In the genomic region with DNA sequence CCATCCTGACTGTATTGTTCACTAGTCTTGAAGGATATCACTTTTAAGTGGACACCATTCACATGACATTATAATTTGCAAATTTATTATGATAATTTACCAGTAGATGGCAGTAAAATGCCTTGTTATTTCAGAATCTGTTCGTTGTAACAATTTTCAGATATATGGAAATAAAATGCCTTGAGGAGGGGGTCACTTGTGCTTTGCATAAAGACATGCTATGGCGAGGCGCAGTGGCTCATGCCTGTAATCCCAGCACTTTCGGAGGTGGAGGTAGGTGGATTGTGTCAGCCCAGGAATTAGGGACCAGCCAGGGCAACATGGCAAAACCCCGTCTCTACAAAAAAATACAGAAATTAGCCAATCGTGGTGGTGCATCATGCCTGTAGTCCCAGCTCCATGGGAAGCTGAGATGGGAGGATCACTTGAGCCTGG, we compare ENCODE assay signal across 8 cellular contexts. TPM values are rescaled to one million over a fixed set of nuclear protein-coding genes. Genes with fewer than 3 reads are reported as not detected.
DNase-seq lines count a peak whose midpoint lies in the region; ATAC-seq, FAIRE-seq and TF ChIP-seq lines count a peak whose summit lies in the region.

No MANE protein-coding gene starts in this region.

- no peaks in the 10 kb centered on the region for H3K4me1 Mint-ChIP-seq in GM23338

- no peak overlapping the region for H2AFZ ChIP-seq in GM23338
- H2AFZ ChIP-seq in mesenchymal stem cell (ENCODE audit: low read depth, low read length), result no peak overlapping the region

- H2BK15ac ChIP-seq in mesenchymal stem cell (ENCODE audit: low read depth, poor library complexity, severe bottlenecking), result no peak overlapping the region

- TF ChIP-seq POLR2A in lower leg skin (IDR thresholded peaks at IDR 0.05), result no peak

- H4K20me1 ChIP-seq in GM23338 (replicated peaks; ENCODE audit: insufficient read depth), result no peaks in the 10 kb centered on the region

- peaks cover 10% of the 10 kb centered on the region for H3K9me3 Mint-ChIP-seq in GM23338

- H3K27ac ChIP-seq in GM23338 (ENCODE audit: low read depth) (no peak overlapping the region), mesenchymal stem cell (ENCODE audit: low read length, poor library complexity, severe bottlenecking) (no peak overlapping the region)

- no peak overlapping the region for H3K18ac ChIP-seq in mesenchymal stem cell (ENCODE audit: low read depth in 1 of 2, low read length in 2 of 2)

- no peak overlapping the region for H4K8ac ChIP-seq in mesenchymal stem cell (ENCODE audit: low read length)

- H3K14ac ChIP-seq in mesenchymal stem cell (ENCODE audit: low read length in 2 of 2), result no peak overlapping the region

- no peak overlapping the region for H2BK12ac ChIP-seq in mesenchymal stem cell (ENCODE audit: low read length in 2 of 2)

- no peaks in the 10 kb centered on the region for H3K9me2 ChIP-seq in GM23338 (ENCODE audit: insufficient read depth)

- ATAC-seq in GM23338, result no peak
- no peak for ATAC-seq in HG03571 (IDR thresholded peaks at IDR 0.05; ENCODE audit: unreplicated experiment)

- no peaks in the 10 kb centered on the region for H3K79me2 ChIP-seq in GM23338 (replicated peaks; ENCODE audit: insufficient read depth)

- H2AK5ac ChIP-seq in mesenchymal stem cell (ENCODE audit: low read length, severe bottlenecking), result no peak overlapping the region

- no peak overlapping the region for H2BK120ac ChIP-seq in mesenchymal stem cell (ENCODE audit: low read depth, low read length)

- H3K4me3 Mint-ChIP-seq in GM23338, result no peak overlapping the region

- intact Hi-C loops in lower leg skin (cut with DNase I; ENCODE audit: low total_unique reads), result no loop called here

- no peak overlapping the region for H2BK5ac ChIP-seq in mesenchymal stem cell (ENCODE audit: low read depth, low read length, poor library complexity, severe bottlenecking)

- H3K4me2 ChIP-seq in GM23338 (no peak overlapping the region), mesenchymal stem cell (ENCODE audit: low read length, poor library complexity, severe bottlenecking) (no peak overlapping the region)

- H4K91ac ChIP-seq in mesenchymal stem cell (ENCODE audit: low read length), result no peak overlapping the region

- 0 out of 2 replicates have a peak, but pooled peaks cover 7% of the 10 kb centered on the region for H3K36me3 ChIP-seq in GM23338 (ENCODE audit: insufficient read depth)
- no peaks in the 10 kb centered on the region for H3K36me3 ChIP-seq in bronchial epithelial cell (ENCODE audit: control insufficient read depth, insufficient read depth, low read length)
- H3K36me3 ChIP-seq in mesenchymal stem cell (ENCODE audit: control insufficient read depth in 1 of 2, insufficient read depth in 2 of 2, low read depth in 1 of 2, low read length in 2 of 2), result no peaks in the 10 kb centered on the region

- no peaks in the 10 kb centered on the region for H3K79me1 ChIP-seq in mesenchymal stem cell (replicated peaks; ENCODE audit: low read length, poor library complexity, severe bottlenecking)

- DNase-seq in AML-193 (lab: John Stamatoyannopoulos, UW) (peak; percentile 44 to 59), GM23338 (ENCODE audit: low spot score) (peak; percentile 53), NCI-H345 treated with DMSO at 0.1 percent for 48 hours (lab: John Stamatoyannopoulos, UW; ENCODE audit: unreplicated experiment) (peak; percentile 32), bronchial epithelial cell (ENCODE audit: low read depth) (peak; percentile 54), mesenchymal stem cell (peak; percentile 55), lower leg skin (ENCODE audit: low spot score in 2 of 2) (no peak), globus pallidus (ENCODE audit: low spot score) (no peak)

- WGBS in mesenchymal stem cell, result 76% methylated on average over 6 of the region's 6 CpGs
- 15% methylated on average over 6 of the region's 6 CpGs for WGBS in lower leg skin, 2 donors

- no peaks in the 10 kb centered on the region for H3F3A ChIP-seq in GM23338 (replicated peaks; ENCODE audit: low read depth)

- no peak overlapping the region for H3K4me3 ChIP-seq in GM23338
- no peak overlapping the region for H3K4me3 ChIP-seq in bronchial epithelial cell (ENCODE audit: low read depth, low read length)
- H3K4me3 ChIP-seq in mesenchymal stem cell (ENCODE audit: insufficient read depth in 1 of 2, low read depth in 1 of 2, low read length in 2 of 2), result peak overlapping the region in 1 of 2 experiments; percentile 60
- H3K4me3 ChIP-seq in lower leg skin (ENCODE audit: low read depth, poor library complexity, severe bottlenecking), result no peak overlapping the region

- H3K4ac ChIP-seq in mesenchymal stem cell (ENCODE audit: low read depth in 1 of 2, low read length in 2 of 2), result no peak overlapping the region

- peak; percentile 39 to 48; a peak in 3 of 4 replicates for TF ChIP-seq CTCF in GM23338 (conservative IDR thresholded peaks at IDR 0.05; ENCODE audit: low read depth in 2 of 2)
- peak; percentile 14 for TF ChIP-seq CTCF in bronchial epithelial cell (IDR thresholded peaks at IDR 0.05; ENCODE audit: insufficient read depth, low read length, severe bottlenecking)
- no peak for TF ChIP-seq CTCF in lower leg skin (IDR thresholded peaks at IDR 0.05)

- no peaks in the 10 kb centered on the region for H3K36me3 Mint-ChIP-seq in GM23338 (ENCODE audit: low read depth)

- H3K23ac ChIP-seq in mesenchymal stem cell (ENCODE audit: low read length in 2 of 2), result no peak overlapping the region

- no peaks in the 10 kb centered on the region for H3K27me3 ChIP-seq in GM23338 (ENCODE audit: insufficient read depth)
- H3K27me3 ChIP-seq in bronchial epithelial cell (ENCODE audit: control insufficient read depth, insufficient read depth, low read length), result peaks cover 6% of the 10 kb centered on the region
- peaks cover 11 to 15% of the 10 kb centered on the region in 2 experiments for H3K27me3 ChIP-seq in mesenchymal stem cell (ENCODE audit: control insufficient read depth in 1 of 2, insufficient read depth in 1 of 2, low read length in 2 of 2)

- no peak for FAIRE-seq in bronchial epithelial cell (lab: Jason Lieb, UNC)

- no peaks in the 10 kb centered on the region for H3K9me3 ChIP-seq in mesenchymal stem cell (ENCODE audit: control insufficient read depth, low read length)

- H3K4me1 ChIP-seq in GM23338 (ENCODE audit: insufficient read depth) (no peaks in the 10 kb centered on the region), mesenchymal stem cell (ENCODE audit: control insufficient read depth, insufficient read depth, low read depth, low read length) (peaks cover 2% of the 10 kb centered on the region)

- peak overlapping the region; percentile 60 for H3K9ac ChIP-seq in mesenchymal stem cell (ENCODE audit: low read length)

- peaks cover 2% of the 10 kb centered on the region for H3K27me3 Mint-ChIP-seq in GM23338 (ENCODE audit: insufficient read depth, low read depth, poor library complexity)

- peak overlapping the region; percentile 72; the same call in 1 of the 2 replicates for H3K27ac Mint-ChIP-seq in GM23338

TF ChIP-seq in GM23338, 12 proteins besides CTCF, POLR2A, EP300 and RAD21 (continues in another document):
- no peak for TF ChIP-seq NANOG (IDR thresholded peaks at IDR 0.05; ENCODE audit: borderline replicate concordance)
- no peak for TF ChIP-seq ZNF114 (CRISPR knock-in tag; IDR thresholded peaks at IDR 0.05)
- no peak for TF ChIP-seq EZH2 (IDR thresholded peaks at IDR 0.05; ENCODE audit: low read depth, unreplicated experiment)
- no peak for TF ChIP-seq ZNF331 (CRISPR knock-in tag; IDR thresholded peaks at IDR 0.05; ENCODE audit: low read depth)
- TF ChIP-seq JUNB (IDR thresholded peaks at IDR 0.05; ENCODE audit: unreplicated experiment), result no peak
- TF ChIP-seq POLR2AphosphoS5 (IDR thresholded peaks at IDR 0.05; ENCODE audit: low read depth), result no peak

RNA-seq across cellular contexts. Expression of a gene that starts 9.0 kb away (rescaled TPM):
- total RNA-seq in GM23338 (2014; rRNA removed; shearing (Covaris generic)), result 10.6 and 10.8 TPM in 2 replicates
- polyA plus RNA-seq in GM23338 (2016; fragmentation: Nextera tagmentation; extraction: Ambion mirVana), result 15.9 and 17.4 TPM in 2 replicates
- total RNA-seq in bronchial epithelial cell (5.5 and 6.8 TPM in 2 replicates), lower leg skin (10 to 100 TPM; 20.9 to 37.6 (median 29.9) TPM)
- polyA plus RNA-seq in mesenchymal stem cell (2013, experiment 1 of 2), result 28.3 TPM
- 25.6 TPM for polyA plus RNA-seq in mesenchymal stem cell (2013, experiment 2 of 2)

RNA-seq across cellular contexts. Expression of a gene that starts 38.2 kb away (rescaled TPM):
- 23.6 and 24.9 TPM in 2 replicates for total RNA-seq in GM23338 (2014; rRNA removed; shearing (Covaris generic))
- 19.0 and 24.6 TPM in 2 replicates for polyA plus RNA-seq in GM23338 (2016; fragmentation: Nextera tagmentation; extraction: Ambion mirVana)
- total RNA-seq in bronchial epithelial cell, result 1.6 and 2.0 TPM in 2 replicates
- polyA plus RNA-seq in mesenchymal stem cell (2013, experiment 1 of 2), result 15.1 TPM
- 14.4 TPM for polyA plus RNA-seq in mesenchymal stem cell (2013, experiment 2 of 2)
- 10 to 100 TPM in 2 of 4 donors, 1 to 10 TPM in 2; 8.6 to 12.9 (median 9.6) TPM for total RNA-seq in lower leg skin

RNA-seq across cellular contexts. Expression of a gene that starts 41.9 kb away (rescaled TPM):
- 43.4 and 49.3 TPM in 2 replicates for total RNA-seq in GM23338 (2014; rRNA removed; shearing (Covaris generic))
- polyA plus RNA-seq in GM23338 (2016; fragmentation: Nextera tagmentation; extraction: Ambion mirVana), result 26.1 and 26.8 TPM in 2 replicates
- total RNA-seq in bronchial epithelial cell (29.7 and 45.1 TPM in 2 replicates), lower leg skin (10 to 100 TPM; 54.3 to 98.1 (median 71.5) TPM)
- polyA plus RNA-seq in mesenchymal stem cell (2013, experiment 1 of 2), result 76.1 TPM
- 72.3 TPM for polyA plus RNA-seq in mesenchymal stem cell (2013, experiment 2 of 2)

Comparison
In these comparisons a context has a peak if more than half of its experiments do, and no peak if none do; other contexts are left out.
1. DNase-seq: peak in AML-193 (2 of 2), GM23338 (single experiment), NCI-H345 treated with DMSO at 0.1 percent for 48 hours (single experiment), bronchial epithelial cell (single experiment) and mesenchymal stem cell (single experiment); none in lower leg skin (0 of 2) and globus pallidus (single experiment).
2. CTCF ChIP-seq: peak in GM23338 (2 of 2) and bronchial epithelial cell (single experiment); none in lower leg skin (0 of 3).